In genomic region chr11:61898247-61898582, GRCh38 we compare ENCODE assay signal across 1 cellular context.
TF ChIP-seq lines count a peak whose summit lies in the region.

No MANE protein-coding gene starts in this region.

TF ChIP-seq in neural cell, 6 proteins besides CTCF, POLR2A, EP300 and RAD21:
- TF ChIP-seq EZH2 (IDR thresholded peaks at IDR 0.05; ENCODE audit: borderline replicate concordance, insufficient read depth, low read length, poor library complexity, severe bottlenecking) (no peak), MXI1 (conservative IDR thresholded peaks at IDR 0.05; ENCODE audit: poor library complexity, severe bottlenecking) (no peak), SMC3 (conservative IDR thresholded peaks at IDR 0.05; ENCODE audit: poor library complexity) (no peak), REST (IDR thresholded peaks at IDR 0.05; ENCODE audit: borderline replicate concordance) (no peak), POLR2AphosphoS5 (IDR thresholded peaks at IDR 0.05) (no peak), TAF1 (IDR thresholded peaks at IDR 0.05; ENCODE audit: low read depth) (no peak)
